Comparison of ENCODE assay signal across 25 cellular contexts in the genomic region with DNA sequence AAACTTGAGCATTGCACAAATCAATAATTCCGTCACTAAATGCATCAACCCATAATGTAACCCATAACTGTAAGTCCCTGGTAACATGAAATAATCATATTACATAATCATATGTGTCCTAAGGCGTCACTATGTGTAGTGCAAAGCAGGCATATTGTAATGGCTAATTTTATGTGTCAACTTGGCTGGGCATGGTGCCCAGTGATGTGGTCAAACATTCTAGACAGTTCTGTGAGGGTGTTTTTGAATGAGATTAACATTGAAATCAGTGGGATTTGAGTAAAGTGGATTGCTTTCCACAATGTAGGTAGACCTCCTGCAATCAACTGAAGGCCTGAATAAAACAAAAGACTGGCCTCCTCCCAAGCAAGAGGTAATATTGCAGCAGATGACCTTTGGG.
A peak's percentile ranks its signal among the peaks of the same experiment; 100 is the strongest.
DNase-seq lines count a peak whose midpoint lies in the region; ATAC-seq and TF ChIP-seq lines count a peak whose summit lies in the region.
"Had no signal": no experiment of that assay in that cellular context is flagged by ENCODE, and none has a peak within 500 bp of the region (broad histone marks: within the 10 kb centered on the region; RNA-seq: fewer than 3 reads in every experiment).

No MANE protein-coding gene starts in this region.

- WGBS in mesenchymal stem cell: 88% methylated on average over 2 of the region's 2 CpGs
- 73 to 89% methylated on average over 2 of the region's 2 CpGs for WGBS in thyroid gland, 2 donors
- 73 to 78% methylated on average over 2 of the region's 2 CpGs for WGBS in tibial nerve, 2 donors

- H3K4me1 ChIP-seq in mesenchymal stem cell (ENCODE audit: control insufficient read depth, insufficient read depth, low read depth, low read length) (no peaks in the 10 kb centered on the region), thyroid gland (no peaks in the 10 kb centered on the region), tibial nerve (no peaks in the 10 kb centered on the region)
- H3K4me1 ChIP-seq: spleen, testis, vagina had no signal

- H2AK5ac ChIP-seq in mesenchymal stem cell (ENCODE audit: low read length, severe bottlenecking): no peak overlapping the region

- peak; percentile 35 for DNase-seq in H4 (ENCODE audit: low spot score)
- peak; percentile 74 for DNase-seq in NCI-H69 (lab: John Stamatoyannopoulos, UW)
- DNase-seq in brain microvascular endothelial cell: peak; percentile 15
- DNase-seq in mesenchymal stem cell: peak; percentile 7
- no peak for DNase-seq in thyroid gland
- no peak for DNase-seq in tibial nerve (ENCODE audit: low spot score in 2 of 2)
- DNase-seq: activated B cell treated with CpG ODN at 0.5 μM for 24 hours; activated CD4-positive, alpha-beta T cell treated with anti-CD3 and anti-CD28 coated beads, Interleukin-2, amount 50 U/mL, for 48 hours; activated CD8-positive, alpha-beta memory T cell treated with anti-CD3 and anti-CD28 coated beads, Interleukin-2, amount 50 U/mL, for 4 hours; activated naive CD4-positive, alpha-beta T cell treated with anti-CD3 and anti-CD28 coated beads, Interleukin-2, amount 50 U/mL, for 16 hours; cerebellar nuclear complex; H9; MG63; naive thymus-derived CD4-positive, alpha-beta T cell; NCI-H774; occipital lobe; SHP77; spleen; stimulated activated CD4-positive, alpha-beta T cell treated with anti-CD3 and anti-CD28 coated beads, Interleukin-4, amount 100 ng/mL, for 1 hour; stimulated activated naive CD4-positive, alpha-beta T cell; testis had no signal

- H3K4me3 ChIP-seq in brain microvascular endothelial cell (ENCODE audit: low read depth, low read length) (no peak overlapping the region), mesenchymal stem cell (ENCODE audit: insufficient read depth in 1 of 2, low read depth in 1 of 2, low read length in 2 of 2) (no peak overlapping the region), thyroid gland (replicated peaks in 1 of 3) (no peak overlapping the region), tibial nerve (no peak overlapping the region)
- H3K4me3 ChIP-seq: MG63, spleen, testis, vagina had no signal

- no peak for ATAC-seq in HG03469 (IDR thresholded peaks at IDR 0.05; ENCODE audit: unreplicated experiment)
- ATAC-seq: left lobe of liver; naive thymus-derived CD4-positive, alpha-beta T cell had no signal

- no peak overlapping the region for H3K9ac ChIP-seq in mesenchymal stem cell (ENCODE audit: low read length)

- no peak overlapping the region for H4K8ac ChIP-seq in mesenchymal stem cell (ENCODE audit: low read length)

- H3K14ac ChIP-seq in mesenchymal stem cell (ENCODE audit: low read length in 2 of 2): no peak overlapping the region

- no peak overlapping the region for H2BK5ac ChIP-seq in mesenchymal stem cell (ENCODE audit: low read depth, low read length, poor library complexity, severe bottlenecking)

- no peak overlapping the region for H3K27ac ChIP-seq in brain microvascular endothelial cell
- no peak overlapping the region for H3K27ac ChIP-seq in mesenchymal stem cell (ENCODE audit: low read length, poor library complexity, severe bottlenecking)
- H3K27ac ChIP-seq in thyroid gland: no peak overlapping the region
- H3K27ac ChIP-seq in tibial nerve: no peak overlapping the region
- H3K27ac ChIP-seq: C4-2B, spleen, testis, vagina had no signal

- H2AFZ ChIP-seq in mesenchymal stem cell (ENCODE audit: low read depth, low read length): no peak overlapping the region

- no peak overlapping the region for H3K18ac ChIP-seq in mesenchymal stem cell (ENCODE audit: low read depth in 1 of 2, low read length in 2 of 2)

- TF ChIP-seq POLR2A in thyroid gland (IDR thresholded peaks at IDR 0.05): no peak
- no peak for TF ChIP-seq POLR2A in tibial nerve (IDR thresholded peaks at IDR 0.05)

- no peak overlapping the region for H3K4me2 ChIP-seq in mesenchymal stem cell (ENCODE audit: low read length, poor library complexity, severe bottlenecking)

- no peak for TF ChIP-seq EP300 in tibial nerve (IDR thresholded peaks at IDR 0.05)

- H2BK15ac ChIP-seq in mesenchymal stem cell (ENCODE audit: low read depth, poor library complexity, severe bottlenecking): no peak overlapping the region

- in situ Hi-C loops in brain microvascular endothelial cell (cut with HindIII; ENCODE audit: low pct_ligation_motif_present, low sequenced_read_pairs): no loop called here

- no peak overlapping the region for H3K4ac ChIP-seq in mesenchymal stem cell (ENCODE audit: low read depth in 1 of 2, low read length in 2 of 2)

- H3K23ac ChIP-seq in mesenchymal stem cell (ENCODE audit: low read length in 2 of 2): no peak overlapping the region

- H3K79me1 ChIP-seq in mesenchymal stem cell (replicated peaks; ENCODE audit: low read length, poor library complexity, severe bottlenecking): no peaks in the 10 kb centered on the region

- H2BK120ac ChIP-seq in mesenchymal stem cell (ENCODE audit: low read depth, low read length): no peak overlapping the region

- no peaks in the 10 kb centered on the region for H3K27me3 ChIP-seq in brain microvascular endothelial cell (replicated peaks)
- H3K27me3 ChIP-seq in mesenchymal stem cell (ENCODE audit: control insufficient read depth in 1 of 2, insufficient read depth in 1 of 2, low read length in 2 of 2): no peaks in the 10 kb centered on the region
- no peaks in the 10 kb centered on the region for H3K27me3 ChIP-seq in thyroid gland
- H3K27me3 ChIP-seq in tibial nerve: no peaks in the 10 kb centered on the region
- H3K27me3 ChIP-seq: MG63, spleen, testis, vagina had no signal

- no peak overlapping the region for H2BK12ac ChIP-seq in mesenchymal stem cell (ENCODE audit: low read length in 2 of 2)

- H3K36me3 ChIP-seq in brain microvascular endothelial cell (replicated peaks) (no peaks in the 10 kb centered on the region), mesenchymal stem cell (ENCODE audit: control insufficient read depth in 1 of 2, insufficient read depth in 2 of 2, low read depth in 1 of 2, low read length in 2 of 2) (no peaks in the 10 kb centered on the region), thyroid gland (no peaks in the 10 kb centered on the region), tibial nerve (no peaks in the 10 kb centered on the region)
- H3K36me3 ChIP-seq: MG63, spleen, vagina had no signal

- no peak for TF ChIP-seq CTCF in brain microvascular endothelial cell (IDR thresholded peaks at IDR 0.05; ENCODE audit: low read depth, low read length, missing control alignments)
- TF ChIP-seq CTCF in thyroid gland (IDR thresholded peaks at IDR 0.05): no peak
- no peak for TF ChIP-seq CTCF in tibial nerve (IDR thresholded peaks at IDR 0.05)

- intact Hi-C loops in thyroid gland (cut with DNase I): no loop called here

- no peaks in the 10 kb centered on the region for H3K9me3 ChIP-seq in mesenchymal stem cell (ENCODE audit: control insufficient read depth, low read length)
- H3K9me3 ChIP-seq in thyroid gland: no peaks in the 10 kb centered on the region
- no peaks in the 10 kb centered on the region for H3K9me3 ChIP-seq in tibial nerve
- H3K9me3 ChIP-seq: MG63, spleen, testis, vagina had no signal

- no peak overlapping the region for H4K91ac ChIP-seq in mesenchymal stem cell (ENCODE audit: low read length)

Comparison
In these comparisons a context has a peak if more than half of its experiments do, and no peak if none do; other contexts are left out.
1. DNase-seq: peak in H4 (single experiment), NCI-H69 (single experiment), brain microvascular endothelial cell (single experiment) and mesenchymal stem cell (single experiment); none in thyroid gland (0 of 2) and tibial nerve (0 of 2).